19 cellular contexts compared by ENCODE assay signal in the genomic region with DNA sequence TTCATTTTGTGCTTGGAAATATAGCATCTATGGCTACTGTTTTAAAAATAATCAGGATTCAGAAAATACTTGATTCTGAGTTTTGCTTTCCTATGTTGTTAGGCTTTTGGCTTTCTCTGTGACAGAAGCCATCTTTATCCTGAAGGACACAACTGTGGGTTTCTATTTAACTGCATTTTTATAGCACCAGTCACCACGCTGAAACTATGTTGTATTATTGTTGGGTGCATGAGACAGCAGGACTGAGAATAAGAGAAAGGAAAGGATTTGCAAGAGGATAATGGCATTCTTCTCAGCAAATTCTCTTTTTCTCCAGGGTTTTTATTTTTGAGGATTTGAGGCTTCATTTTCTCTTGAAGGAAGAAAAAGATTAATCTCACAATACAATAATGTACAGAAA. TPM values are rescaled to one million over a fixed set of nuclear protein-coding genes. Genes with fewer than 3 reads are reported as not detected.
"Had no signal": no experiment of that assay in that cellular context is flagged by ENCODE, and none has a peak within 500 bp of the region (broad histone marks: within the 10 kb centered on the region; RNA-seq: fewer than 3 reads in every experiment).

No MANE protein-coding gene starts in this region.

- H3K4me2 ChIP-seq: smooth muscle cell had no signal

- H2AFZ ChIP-seq: parathyroid adenoma had no signal

- H3K79me2 ChIP-seq: parathyroid adenoma had no signal

- H3K27ac ChIP-seq: ascending aorta, colonic mucosa, gastrocnemius medialis, left ventricle myocardium inferior, parathyroid adenoma, tibial nerve, VCaP had no signal

- H3K36me3 ChIP-seq: ascending aorta, colonic mucosa, gastrocnemius medialis, left ventricle myocardium inferior, tibial nerve had no signal

- ATAC-seq: activated CD8-positive, alpha-beta T cell treated with anti-CD3 and anti-CD28 coated beads for 36 hours; gastrocnemius medialis; right cardiac atrium; stimulated activated effector memory CD8-positive, alpha-beta T cell treated with anti-CD3 and anti-CD28 coated beads, Interleukin-12 subunit alpha, Interleukin-12 subunit beta, amount 100 ng/mL, for 72 hours had no signal

- DNase-seq: activated CD8-positive, alpha-beta memory T cell treated with anti-CD3 and anti-CD28 coated beads, Interleukin-2, amount 50 U/mL, for 4 hours; activated CD8-positive, alpha-beta T cell treated with anti-CD3 and anti-CD28 coated beads for 36 hours; activated naive CD4-positive, alpha-beta T cell; caudate nucleus; colonic mucosa; effector CD8-positive, alpha-beta T cell; gastrocnemius medialis; left ventricle myocardium inferior; mesendoderm; right cardiac atrium; T-helper 9 cell had no signal

- H3K9ac ChIP-seq: parathyroid adenoma had no signal

- H3K4me3 ChIP-seq: ascending aorta, colonic mucosa, gastrocnemius medialis, left ventricle myocardium inferior, smooth muscle cell, tibial nerve had no signal

- H3K9me3 ChIP-seq: ascending aorta, colonic mucosa, gastrocnemius medialis, left ventricle myocardium inferior, tibial nerve had no signal

- H3K4me1 ChIP-seq: ascending aorta, parathyroid adenoma had no signal

RNA-seq across cellular contexts. Expression of gene NEUROG2, which starts 10.1 kb away (rescaled TPM):
- total RNA-seq: ascending aorta, colonic mucosa, gastrocnemius medialis, left ventricle myocardium inferior, right cardiac atrium, smooth muscle cell, subcutaneous adipose tissue, tibial nerve had no signal
- polyA plus RNA-seq: keratinocyte, right cardiac atrium, smooth muscle cell had no signal
